ENCODE assay signal across 8 cellular contexts in the genomic region with DNA sequence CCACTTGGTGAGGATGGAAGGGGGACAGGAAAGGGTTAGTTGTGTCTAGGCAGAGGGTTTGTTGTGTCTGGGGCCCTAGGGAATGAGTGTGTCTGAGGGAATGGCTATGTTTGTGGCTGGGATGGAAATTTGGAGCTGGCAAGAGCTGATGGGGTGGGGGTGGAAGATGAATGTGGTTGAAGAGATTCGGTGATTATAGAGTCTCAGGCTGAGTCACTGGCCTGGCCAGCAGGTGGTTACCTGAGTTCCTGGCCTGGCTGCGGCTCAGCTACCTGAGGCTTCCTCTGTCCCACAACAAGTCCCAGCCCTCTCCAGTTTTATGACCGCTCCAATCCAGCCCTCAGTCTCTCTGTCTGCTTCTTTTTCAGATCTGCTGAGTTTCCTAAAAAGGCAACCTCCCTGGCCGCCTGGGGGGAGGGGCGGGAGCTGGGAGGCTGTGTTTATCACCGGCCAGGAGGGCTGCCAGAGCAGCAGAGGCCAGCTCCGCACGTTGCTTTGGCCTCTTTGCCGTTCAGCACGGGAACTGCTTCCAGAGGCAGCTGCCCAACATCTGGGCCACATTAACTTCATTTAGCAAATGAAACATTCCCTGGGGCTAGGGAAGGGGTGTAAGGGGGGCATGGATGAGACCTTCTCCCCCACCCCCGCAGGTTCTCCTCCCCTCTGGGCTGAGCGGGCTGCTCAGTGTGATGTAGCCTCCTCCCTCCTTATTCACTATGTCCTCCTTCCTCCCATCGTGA. TPM values are rescaled to one million over a fixed set of nuclear protein-coding genes. Genes with fewer than 3 reads are reported as not detected.
DNase-seq lines count a peak whose midpoint lies in the region; ATAC-seq and TF ChIP-seq lines count a peak whose summit lies in the region.

No MANE protein-coding gene starts in this region.

- WGBS in lower leg skin, 2 donors = 20 to 21% methylated on average over 13 of the region's 13 CpGs

- peaks cover 3% of the 10 kb centered on the region for H3K27me3 Mint-ChIP-seq in type B pancreatic cell
- peaks cover 0 to 8% of the 10 kb centered on the region in 2 donors for H3K27me3 Mint-ChIP-seq in natural killer cell treated with Interleukin-12 subunit alpha and Interleukin-12 subunit beta and Interleukin-15 and Interleukin-18, amount 100 ng/mL, for 72 hours

- ATAC-seq in natural killer cell treated with Interleukin-12 subunit alpha and Interleukin-12 subunit beta and Interleukin-15 and Interleukin-18, amount 100 ng/mL, for 72 hours = no peak

- TF ChIP-seq POLR2A in lower leg skin (IDR thresholded peaks at IDR 0.05) = no peak

- intact Hi-C loops in lower leg skin (cut with DNase I; ENCODE audit: low total_unique reads) = no loop called here

- no peaks in the 10 kb centered on the region for H3K36me3 Mint-ChIP-seq in type B pancreatic cell
- H3K36me3 Mint-ChIP-seq in natural killer cell treated with Interleukin-12 subunit alpha and Interleukin-12 subunit beta and Interleukin-15 and Interleukin-18, amount 100 ng/mL, for 72 hours = no peaks in the 10 kb centered on the region

- DNase-seq in MG63 (peak; percentile 82), dedifferentiated amniotic fluid mesenchymal stem cell (ENCODE audit: extremely low spot score) (peak; percentile 89), lower leg skin (ENCODE audit: low spot score in 2 of 2) (peak; percentile 81 to 96), type B pancreatic cell (ENCODE audit: extremely low spot score, unreplicated experiment) (peak; percentile 82), NCI-H1417 treated with DMSO at 0.1 percent for 48 hours (lab: John Stamatoyannopoulos, UW) (no peak), 8988T (no peak)
- DNase-seq in stimulated activated naive CD4-positive, alpha-beta T cell (lab: John Stamatoyannopoulos, UW) = no peak
- DNase-seq in natural killer cell treated with Interleukin-12 subunit alpha and Interleukin-12 subunit beta and Interleukin-15 and Interleukin-18, amount 100 ng/mL, for 72 hours (ENCODE audit: low spot score) = no peak

- H3K9me3 Mint-ChIP-seq in type B pancreatic cell = no peaks in the 10 kb centered on the region
- H3K9me3 Mint-ChIP-seq in natural killer cell treated with Interleukin-12 subunit alpha and Interleukin-12 subunit beta and Interleukin-15 and Interleukin-18, amount 100 ng/mL, for 72 hours = no peaks in the 10 kb centered on the region

- no peaks in the 10 kb centered on the region for H3K27me3 ChIP-seq in MG63

- peak overlapping the region; percentile 64 for H3K4me3 Mint-ChIP-seq in type B pancreatic cell
- no peak overlapping the region for H3K4me3 Mint-ChIP-seq in natural killer cell treated with Interleukin-12 subunit alpha and Interleukin-12 subunit beta and Interleukin-15 and Interleukin-18, amount 100 ng/mL, for 72 hours

- peaks cover 2% of the 10 kb centered on the region; the same call in 1 of the 2 replicates for H3K9me3 ChIP-seq in MG63

- H3K4me1 Mint-ChIP-seq in type B pancreatic cell (ENCODE audit: unreplicated experiment) = peaks cover 45% of the 10 kb centered on the region
- H3K4me1 Mint-ChIP-seq in natural killer cell treated with Interleukin-12 subunit alpha and Interleukin-12 subunit beta and Interleukin-15 and Interleukin-18, amount 100 ng/mL, for 72 hours (ENCODE audit: low read depth in 2 of 2) = peaks cover 0 to 6% of the 10 kb centered on the region in 2 donors

- H3K36me3 ChIP-seq in MG63 = no peaks in the 10 kb centered on the region

- TF ChIP-seq CTCF in lower leg skin (IDR thresholded peaks at IDR 0.05) (no peak), type B pancreatic cell (conservative IDR thresholded peaks at IDR 0.05) (no peak)

- H3K4me3 ChIP-seq in MG63 = no peak overlapping the region
- H3K4me3 ChIP-seq in lower leg skin (ENCODE audit: low read depth, poor library complexity, severe bottlenecking) = no peak overlapping the region

- H3K27ac Mint-ChIP-seq in type B pancreatic cell = peak overlapping the region; percentile 72
- H3K27ac Mint-ChIP-seq in natural killer cell treated with Interleukin-12 subunit alpha and Interleukin-12 subunit beta and Interleukin-15 and Interleukin-18, amount 100 ng/mL, for 72 hours = no peak overlapping the region

RNA-seq across cellular contexts. Expression of gene ITGB3, which starts 21.8 kb away (rescaled TPM):
- total RNA-seq in MG63 (2014; rRNA removed; shearing (Covaris generic); ENCODE audit: low replicate concordance) = 12.1 and 13.6 TPM in 2 replicates
- total RNA-seq in lower leg skin (1 to 10 TPM; 2.2 to 3.7 (median 3.1) TPM), type B pancreatic cell (ENCODE audit: low replicate concordance) (0.36 and 1.6 TPM in 2 replicates)
- under 1 TPM in 1 of 2 donors, not detected in 1; 0.39 TPM for total RNA-seq in natural killer cell treated with Interleukin-12 subunit alpha and Interleukin-12 subunit beta and Interleukin-15 and Interleukin-18, amount 100 ng/mL, for 72 hours

RNA-seq across cellular contexts. Expression of gene EFCAB13, which starts 48.3 kb away (rescaled TPM):
- 0.05 and 0.30 TPM in 2 replicates for total RNA-seq in MG63 (2014; rRNA removed; shearing (Covaris generic); ENCODE audit: low replicate concordance)
- total RNA-seq in lower leg skin = 1 to 10 TPM; 1.2 to 4.5 (median 2.8) TPM
- 4.4 and 7.1 TPM in 2 replicates for total RNA-seq in type B pancreatic cell (ENCODE audit: low replicate concordance)
- 1 to 10 TPM; 1.9 to 4.9 TPM for total RNA-seq in natural killer cell treated with Interleukin-12 subunit alpha and Interleukin-12 subunit beta and Interleukin-15 and Interleukin-18, amount 100 ng/mL, for 72 hours

Comparison
In these comparisons a context has a peak if more than half of its experiments do, and no peak if none do; other contexts are left out.
1. DNase-seq: peak in MG63 (single experiment), dedifferentiated amniotic fluid mesenchymal stem cell (single experiment), lower leg skin (2 of 2) and type B pancreatic cell (single experiment); none in stimulated activated naive CD4-positive, alpha-beta T cell (0 of 6), NCI-H1417 treated with DMSO at 0.1 percent for 48 hours (single experiment), natural killer cell treated with Interleukin-12 subunit alpha and Interleukin-12 subunit beta and Interleukin-15 and Interleukin-18, amount 100 ng/mL, for 72 hours (single experiment) and 8988T (single experiment).